9 cellular contexts compared by ENCODE assay signal in the genomic region with DNA sequence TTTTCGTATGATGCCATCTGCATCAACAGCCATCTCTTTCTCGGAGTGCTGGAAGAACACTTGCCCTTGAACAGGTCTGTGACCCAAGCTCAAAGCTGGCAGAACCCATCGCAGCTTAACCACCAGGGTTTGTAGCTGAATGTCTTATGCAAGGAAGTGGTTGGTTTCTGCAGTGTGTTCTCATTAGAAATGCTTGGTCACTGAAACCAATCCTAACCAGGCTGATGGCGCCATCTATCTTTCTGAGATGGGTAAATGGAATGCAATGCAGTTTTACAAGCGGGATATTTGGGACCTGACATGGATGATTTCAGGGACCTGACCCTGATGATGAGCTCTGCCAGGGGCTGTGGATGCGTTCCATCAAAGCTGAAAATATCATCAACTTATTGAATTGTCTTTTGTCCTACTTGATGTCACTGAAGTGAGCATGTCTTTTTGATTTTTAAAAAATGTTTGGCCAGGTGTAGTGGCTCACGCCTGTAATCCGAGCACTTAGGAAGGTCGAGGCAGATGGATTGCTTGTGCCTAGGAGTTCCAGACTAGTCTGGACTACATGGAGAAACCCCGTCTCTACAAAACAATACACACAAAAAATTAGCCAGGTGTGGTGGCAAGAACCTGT. TPM values are rescaled to one million over a fixed set of nuclear protein-coding genes. Genes with fewer than 3 reads are reported as not detected.
DNase-seq lines count a peak whose midpoint lies in the region; ATAC-seq, FAIRE-seq and TF ChIP-seq lines count a peak whose summit lies in the region.
"Had no signal": no experiment of that assay in that cellular context is flagged by ENCODE, and none has a peak within 500 bp of the region (broad histone marks: within the 10 kb centered on the region; RNA-seq: fewer than 3 reads in every experiment).

No MANE protein-coding gene starts in this region.

- H3K4me1 ChIP-seq in K562 (replicated peaks in 1 of 2; ENCODE audit: control insufficient read depth in 2 of 2, insufficient read depth in 2 of 2, low read length in 2 of 2) (no peaks in the 10 kb centered on the region), kidney (ENCODE audit: control insufficient read depth in 1 of 2, insufficient read depth in 1 of 2, low read depth in 1 of 2, low read length in 2 of 2) (peaks cover 2 to 4% of the 10 kb centered on the region in 2 donors)

- H3K9me1 ChIP-seq in K562 (ENCODE audit: control insufficient read depth, insufficient read depth, low read length) = no peaks in the 10 kb centered on the region

- H3K9me3 Mint-ChIP-seq in HFFc6 = no peaks in the 10 kb centered on the region
- H3K9me3 Mint-ChIP-seq: dendritic cell treated with granulocyte-macrophage colony-stimulating factor and Interleukin-4, amounts not matched to agents 40 ng/mL and 50 ng/mL, for 4 days had no signal

- no peak for TF ChIP-seq POLR2A in K562 (conservative IDR thresholded peaks at IDR 0.05)

- in situ Hi-C loops in K562 (cut with MboI) = loop anchor here (5.0 kb wide), 1 partner anchor 123 kb away; no protein-coding TSS in a partner anchor

- peaks cover 30% of the 10 kb centered on the region for H3K4me1 Mint-ChIP-seq in HFFc6 (ENCODE audit: low read depth)

- CTCF ChIA-PET in K562 (lab: Yijun Ruan, JAX; ENCODE audit: low intra/inter-chr PET ratio) = interaction anchor here (1.0 kb wide), 1 partner anchor 112 kb away, joined by 3 read pairs; no protein-coding TSS in a partner anchor

- peaks cover 4% of the 10 kb centered on the region for H3K27me3 Mint-ChIP-seq in HFFc6 (ENCODE audit: insufficient read depth)

- POLR2A ChIA-PET in K562 (lab: Yijun Ruan, JAX) = no interaction called here

- TF ChIP-seq CTCF in HFFc6 (IDR thresholded peaks at IDR 0.05) (peak; percentile 82), K562 (IDR thresholded peaks at IDR 0.05 in 2 of 3, conservative IDR thresholded peaks at IDR 0.05 in 1 of 3; ENCODE audit: insufficient read depth in 2 of 3, low read depth in 1 of 3, low read length in 3 of 3) (peak; percentile 49 to 55 (median 50); a peak in 5 of 6 replicates), kidney (IDR thresholded peaks at IDR 0.05; ENCODE audit: borderline replicate concordance, extremely low read depth, insufficient read depth) (peak; percentile 40)

- H3K4me2 ChIP-seq in K562 (ENCODE audit: insufficient read depth, low read length) = no peak overlapping the region

- FAIRE-seq in K562 (lab: Jason Lieb, UNC) (peak; percentile 15), kidney (lab: Jason Lieb, UNC) (no peak)

- peak; percentile 71 for ATAC-seq in K562
- ATAC-seq in sciatic nerve = no peak

- no peak overlapping the region for H3K27ac Mint-ChIP-seq in HFFc6
- H3K27ac Mint-ChIP-seq: dendritic cell treated with granulocyte-macrophage colony-stimulating factor and Interleukin-4, amounts not matched to agents 40 ng/mL and 50 ng/mL, for 4 days had no signal

- H3K9ac ChIP-seq in K562 (ENCODE audit: insufficient read depth in 1 of 2, low read depth in 2 of 2, low read length in 2 of 2) = no peak overlapping the region
- no peak overlapping the region for H3K9ac ChIP-seq in kidney (ENCODE audit: low read length in 2 of 2)

- H3K27me3 ChIP-seq in K562 (ENCODE audit: control insufficient read depth in 2 of 2, insufficient read depth in 2 of 2, low read length in 2 of 2) = no peaks in the 10 kb centered on the region

- no peak overlapping the region for H2AFZ ChIP-seq in K562 (ENCODE audit: low read depth, low read length)

- H3K9me3 ChIP-seq in K562 (replicated peaks; ENCODE audit: control insufficient read depth, insufficient read depth, low read depth, low read length) = no peaks in the 10 kb centered on the region
- no peaks in the 10 kb centered on the region for H3K9me3 ChIP-seq in kidney (ENCODE audit: control insufficient read depth in 1 of 2, low read length in 2 of 2)

- no peak overlapping the region for H3K4me3 Mint-ChIP-seq in HFFc6
- H3K4me3 Mint-ChIP-seq: dendritic cell treated with granulocyte-macrophage colony-stimulating factor and Interleukin-4, amounts not matched to agents 40 ng/mL and 50 ng/mL, for 4 days had no signal

- peak; percentile 17 to 52; a peak in 3 of 4 replicates for TF ChIP-seq RAD21 in K562 (CRISPR knock-in tag; conservative IDR thresholded peaks at IDR 0.05 in 1 of 2, IDR thresholded peaks at IDR 0.05 in 1 of 2)

- DNase-seq in stimulated activated CD4-positive, alpha-beta T cell treated with anti-CD3 and anti-CD28 coated beads, Interleukin-15, amount 100 ng/mL, for 24 hours = peak; percentile 6
- no peak for DNase-seq in stimulated activated CD4-positive, alpha-beta T cell treated with anti-CD3 and anti-CD28 coated beads, Interleukin-2, amount 100 ng/mL, for 48 hours
- DNase-seq in HFFc6 = peak; percentile 69
- peak; percentile 48 for DNase-seq in NCI-H460 (ENCODE audit: extremely low read depth, low read depth)
- DNase-seq in K562 (ENCODE audit: extremely low read depth in 1 of 4, low spot score in 3 of 4) = peak; percentile 7 to 36 (median 16)
- DNase-seq in kidney = no peak
- DNase-seq in sciatic nerve (ENCODE audit: low spot score) = no peak
- DNase-seq in DMS79 (lab: John Stamatoyannopoulos, UW) = no peak

- H3K27ac ChIP-seq in K562 (ENCODE audit: extremely low read depth, low read depth, low read length) (no peak overlapping the region), kidney (ENCODE audit: low read depth in 2 of 2, low read length in 2 of 2) (no peak overlapping the region)

- no peaks in the 10 kb centered on the region for H3K36me3 Mint-ChIP-seq in HFFc6 (ENCODE audit: low read depth)

- no TSS peak for BruUV-seq in K562 (replicated peaks; lab: Mats Ljungman, UMichigan)

- H3K79me2 ChIP-seq in K562 (ENCODE audit: control insufficient read depth, insufficient read depth, low read length) = no peaks in the 10 kb centered on the region

- H3K4me3 ChIP-seq in K562 (no peak overlapping the region), kidney (ENCODE audit: low read length in 2 of 2) (no peak overlapping the region)

- TF ChIP-seq EP300 in K562 (IDR thresholded peaks at IDR 0.05; ENCODE audit: low read length) = no peak

- no peaks in the 10 kb centered on the region for H4K20me1 ChIP-seq in K562 (replicated peaks; ENCODE audit: control insufficient read depth, insufficient read depth, low read length)

- H3K36me3 ChIP-seq in K562 (ENCODE audit: control insufficient read depth, insufficient read depth, low read length) (no peaks in the 10 kb centered on the region), kidney (ENCODE audit: control insufficient read depth in 1 of 2, insufficient read depth in 2 of 2, low read length in 2 of 2) (no peaks in the 10 kb centered on the region)

- intact Hi-C loops in K562 (cut with micrococcal nuclease) = loop anchor here (1.0 to 5.0 kb wide), 2 partner anchors 113 to 393 kb away; no protein-coding TSS in a partner anchor
- intact Hi-C loops in kidney (cut with DNase I) = no loop called here
- intact Hi-C loops in sciatic nerve (cut with DNase I) = no loop called here

- WGBS in K562 (ENCODE audit: insufficient coverage, low coverage, missing lambda C conversion rate) = 1% methylated on average over 9 of the region's 10 CpGs

RNA-seq across cellular contexts. Expression of gene DMRT3, which starts 28.7 kb away (rescaled TPM):
- total RNA-seq in HFFc6 (2021; fragmentation: NEBNext Ultra II Directional; extraction: Animal tissue kit (Norgen Biotek cat#: 25700)) = not detected
- not detected in 2 replicates for total RNA-seq in NCI-H460 (2014; rRNA removed; shearing (Covaris generic))
- polyA plus RNA-seq in NCI-H460 (2014; cell fraction: nucleus; rRNA removed) = 0.13 TPM in 1 of 2 replicates, not detected in the other
- not detected in 2 replicates for total RNA-seq in K562 (2011; cell fraction: chromatin; rRNA removed; ENCODE audit: low replicate concordance)
- not detected in 2 replicates for total RNA-seq in K562 (2011; cell fraction: nucleolus; rRNA removed)
- total RNA-seq in K562 (2011; cell fraction: nucleoplasm; rRNA removed) = not detected in 2 replicates
- total RNA-seq in K562 (2014; rRNA removed) = not detected in 2 replicates
- not detected in 2 replicates for total RNA-seq in K562 (2014; rRNA removed; fragmentation: Illumina TruSeq; extraction: Trizol)
- not detected in 2 replicates for total RNA-seq in K562 (2015; rRNA removed; fragmentation: Illumina TruSeq; extraction: Trizol)
- not detected in 2 replicates for total RNA-seq in K562 (2021)
- not detected in 2 replicates for polyA plus RNA-seq in K562 (2011; rRNA removed)
- not detected in 2 replicates for polyA plus RNA-seq in K562 (2011; cell fraction: cytosol; rRNA removed)
- not detected in 2 replicates for polyA plus RNA-seq in K562 (2011; cell fraction: nucleus; rRNA removed)
- not detected in 2 replicates for polyA plus RNA-seq in K562 (2012)
- not detected in 2 replicates for polyA plus RNA-seq in K562 (2014; fragmentation: Illumina TruSeq; extraction: Trizol)
- not detected for polyA plus RNA-seq in K562 (2014; fragmentation: Nextera tagmentation; extraction: Ambion mirVana)
- not detected in 2 replicates for polyA plus RNA-seq in K562 (2014; rRNA removed)
- polyA minus RNA-seq in K562 (2011; rRNA and poly(A)+ RNA removed) = not detected in 2 replicates
- not detected in 2 replicates for polyA minus RNA-seq in K562 (2011; cell fraction: cytosol; rRNA and poly(A)+ RNA removed)
- polyA minus RNA-seq in K562 (2011; cell fraction: nucleus; rRNA and poly(A)+ RNA removed) = not detected in 2 replicates
- total RNA-seq in kidney = not detected
- polyA plus RNA-seq in kidney (ENCODE audit: insufficient read depth, low read depth, low replicate concordance) = not detected
- total RNA-seq in sciatic nerve = 0.40 TPM

RNA-seq across cellular contexts. Expression of gene DMRT2, which starts 45.0 kb away (rescaled TPM):
- not detected for total RNA-seq in HFFc6 (2021; fragmentation: NEBNext Ultra II Directional; extraction: Animal tissue kit (Norgen Biotek cat#: 25700))
- not detected in 2 replicates for total RNA-seq in NCI-H460 (2014; rRNA removed; shearing (Covaris generic))
- polyA plus RNA-seq in NCI-H460 (2014; cell fraction: nucleus; rRNA removed) = 1.2 TPM in 1 of 2 replicates, not detected in the other
- not detected in 2 replicates for total RNA-seq in K562 (2011; cell fraction: chromatin; rRNA removed; ENCODE audit: low replicate concordance)
- not detected in 2 replicates for total RNA-seq in K562 (2011; cell fraction: nucleolus; rRNA removed)
- total RNA-seq in K562 (2011; cell fraction: nucleoplasm; rRNA removed) = not detected in 2 replicates
- not detected in 2 replicates for total RNA-seq in K562 (2014; rRNA removed)
- total RNA-seq in K562 (2014; rRNA removed; fragmentation: Illumina TruSeq; extraction: Trizol) = not detected in 2 replicates
- total RNA-seq in K562 (2015; rRNA removed; fragmentation: Illumina TruSeq; extraction: Trizol) = not detected in 2 replicates
- total RNA-seq in K562 (2021) = not detected in 2 replicates
- polyA plus RNA-seq in K562 (2011; rRNA removed) = not detected in 2 replicates
- not detected in 2 replicates for polyA plus RNA-seq in K562 (2011; cell fraction: cytosol; rRNA removed)
- polyA plus RNA-seq in K562 (2011; cell fraction: nucleus; rRNA removed) = not detected in 2 replicates
- polyA plus RNA-seq in K562 (2012) = not detected in 2 replicates
- not detected in 2 replicates for polyA plus RNA-seq in K562 (2014; fragmentation: Illumina TruSeq; extraction: Trizol)
- polyA plus RNA-seq in K562 (2014; fragmentation: Nextera tagmentation; extraction: Ambion mirVana) = not detected
- polyA plus RNA-seq in K562 (2014; rRNA removed) = not detected in 2 replicates
- polyA minus RNA-seq in K562 (2011; rRNA and poly(A)+ RNA removed) = not detected in 2 replicates
- not detected in 2 replicates for polyA minus RNA-seq in K562 (2011; cell fraction: cytosol; rRNA and poly(A)+ RNA removed)
- polyA minus RNA-seq in K562 (2011; cell fraction: nucleus; rRNA and poly(A)+ RNA removed) = not detected in 2 replicates
- total RNA-seq in kidney = 9.3 TPM
- polyA plus RNA-seq in kidney (ENCODE audit: insufficient read depth, low read depth, low replicate concordance) = 38.3 TPM
- 2.4 TPM for total RNA-seq in sciatic nerve

Comparison
In these comparisons a context has a peak if more than half of its experiments do, and no peak if none do; other contexts are left out.
1. DNase-seq: peak in stimulated activated CD4-positive, alpha-beta T cell treated with anti-CD3 and anti-CD28 coated beads, Interleukin-15, amount 100 ng/mL, for 24 hours (single experiment), HFFc6 (single experiment), NCI-H460 (single experiment) and K562 (4 of 4); none in stimulated activated CD4-positive, alpha-beta T cell treated with anti-CD3 and anti-CD28 coated beads, Interleukin-2, amount 100 ng/mL, for 48 hours (0 of 2), kidney (single experiment), sciatic nerve (single experiment) and DMS79 (single experiment).
2. Peak in every context shown above with its lines, with median percentiles within 50 percentile points of each other: CTCF ChIP-seq.